ENCODE assay signal across 20 cellular contexts in the genomic region with DNA sequence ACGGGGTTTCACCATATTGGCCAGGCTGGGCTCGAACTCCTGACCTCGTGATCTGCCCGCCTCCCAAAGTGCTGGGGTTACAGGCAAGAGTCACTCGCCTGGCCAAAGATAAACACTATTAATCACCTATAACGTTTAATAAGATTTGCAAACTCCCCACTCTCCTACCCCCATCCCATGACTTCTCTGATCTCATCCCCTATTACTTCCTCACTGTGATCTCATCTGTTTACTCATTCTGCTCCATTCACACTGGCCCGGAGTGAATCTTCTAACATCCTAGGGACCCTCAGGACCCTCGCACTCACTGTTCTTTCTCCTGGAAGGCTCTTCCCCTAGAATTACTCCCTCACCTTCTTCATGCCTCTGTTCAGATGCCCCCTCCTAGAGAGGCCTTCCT.
DNase-seq lines count a peak whose midpoint lies in the region; ATAC-seq and TF ChIP-seq lines count a peak whose summit lies in the region.
"Had no signal": no experiment of that assay in that cellular context is flagged by ENCODE, and none has a peak within 500 bp of the region (broad histone marks: within the 10 kb centered on the region; RNA-seq: fewer than 3 reads in every experiment).

No MANE protein-coding gene starts in this region.

- H3K4me3 ChIP-seq in brain microvascular endothelial cell (ENCODE audit: low read depth, low read length) (no peak overlapping the region), Caco-2 (ENCODE audit: low read depth, low read length) (no peak overlapping the region)
- H3K4me3 ChIP-seq: SK-N-MC had no signal

- ATAC-seq in stimulated activated memory B cell treated with anti-CD40 and anti-IgM and Interleukin-4, amounts not matched to agents 10 μg/mL and 1 μg/mL and 100 μg/mL, for 72 hours, result no peak
- ATAC-seq in GM19324 (IDR thresholded peaks at IDR 0.05; ENCODE audit: low FRiP score, unreplicated experiment) (no peak), GM19395 (IDR thresholded peaks at IDR 0.05; ENCODE audit: unreplicated experiment) (no peak)
- ATAC-seq: HCT116 had no signal

- peak overlapping the region; percentile 94 for H3K27ac ChIP-seq in brain microvascular endothelial cell
- H3K27ac ChIP-seq: SK-N-MC had no signal

- TF ChIP-seq CTCF in brain microvascular endothelial cell (IDR thresholded peaks at IDR 0.05; ENCODE audit: low read depth, low read length, missing control alignments) (no peak), Caco-2 (IDR thresholded peaks at IDR 0.05; ENCODE audit: insufficient read depth in 1 of 2, low read depth in 1 of 2, low read length in 1 of 2, severe bottlenecking in 1 of 2, unreplicated experiment in 1 of 2) (no peak)

- POLR2A ChIA-PET in Caco-2 (lab: Charles Lee), result no interaction called here

- no peaks in the 10 kb centered on the region for H3K4me1 ChIP-seq in Caco-2

- no TSS peak for BruUV-seq in Caco-2 (replicated peaks; lab: Mats Ljungman, UMichigan)

- no peak overlapping the region for H3K4me3 Mint-ChIP-seq in stimulated activated memory B cell treated with anti-CD40 and anti-IgM and Interleukin-4, amounts not matched to agents 10 μg/mL and 1 μg/mL and 100 μg/mL, for 72 hours
- no peak overlapping the region for H3K4me3 Mint-ChIP-seq in Caco-2 (ENCODE audit: unreplicated experiment)
- H3K4me3 Mint-ChIP-seq: CD4-positive, alpha-beta T cell had no signal

- H3K27ac Mint-ChIP-seq in stimulated activated memory B cell treated with anti-CD40 and anti-IgM and Interleukin-4, amounts not matched to agents 10 μg/mL and 1 μg/mL and 100 μg/mL, for 72 hours, result no peak overlapping the region
- H3K27ac Mint-ChIP-seq in Caco-2 (ENCODE audit: unreplicated experiment), result no peak overlapping the region
- H3K27ac Mint-ChIP-seq: CD4-positive, alpha-beta T cell had no signal

- peak; percentile 27 for DNase-seq in EH (ENCODE audit: low read depth)
- peak; percentile 86 for DNase-seq in HT1080 (ENCODE audit: low read depth)
- DNase-seq in brain microvascular endothelial cell, result peak; percentile 43
- peak; percentile 38 for DNase-seq in kidney tubule cell (ENCODE audit: low spot score)
- no peak for DNase-seq in Caco-2
- DNase-seq: CD4-positive, alpha-beta T cell; DMS53; Karpas-422; MM.1S; NCI-H1092; NCI-H1436 treated with DMSO at 0.1 percent for 48 hours; NCI-H2029; NCI-H2171; NCI-H446 treated with DMSO at 0.1 percent for 48 hours; SHP77 had no signal

- in situ Hi-C loops in brain microvascular endothelial cell (cut with HindIII; ENCODE audit: low pct_ligation_motif_present, low sequenced_read_pairs), result no loop called here

- H3K36me3 ChIP-seq in brain microvascular endothelial cell (replicated peaks) (no peaks in the 10 kb centered on the region), Caco-2 (ENCODE audit: control insufficient read depth, insufficient read depth, low read length) (no peaks in the 10 kb centered on the region)

- H3K4me1 Mint-ChIP-seq in stimulated activated memory B cell treated with anti-CD40 and anti-IgM and Interleukin-4, amounts not matched to agents 10 μg/mL and 1 μg/mL and 100 μg/mL, for 72 hours, result peaks cover 27% of the 10 kb centered on the region
- H3K4me1 Mint-ChIP-seq in Caco-2 (ENCODE audit: low read depth, unreplicated experiment), result no peaks in the 10 kb centered on the region

- CTCF ChIA-PET in Caco-2 (lab: Charles Lee), result no interaction called here

- no peaks in the 10 kb centered on the region for H3K27me3 Mint-ChIP-seq in stimulated activated memory B cell treated with anti-CD40 and anti-IgM and Interleukin-4, amounts not matched to agents 10 μg/mL and 1 μg/mL and 100 μg/mL, for 72 hours
- peaks cover 8% of the 10 kb centered on the region for H3K27me3 Mint-ChIP-seq in Caco-2 (ENCODE audit: insufficient read depth, unreplicated experiment)

- intact Hi-C loops in Caco-2 (cut with micrococcal nuclease; ENCODE audit: unreplicated experiment), result no loop called here

- H3K9me3 Mint-ChIP-seq in stimulated activated memory B cell treated with anti-CD40 and anti-IgM and Interleukin-4, amounts not matched to agents 10 μg/mL and 1 μg/mL and 100 μg/mL, for 72 hours, result no peaks in the 10 kb centered on the region
- H3K9me3 Mint-ChIP-seq in Caco-2 (ENCODE audit: unreplicated experiment), result no peaks in the 10 kb centered on the region
- H3K9me3 Mint-ChIP-seq: CD4-positive, alpha-beta T cell had no signal

- H3K36me3 Mint-ChIP-seq in stimulated activated memory B cell treated with anti-CD40 and anti-IgM and Interleukin-4, amounts not matched to agents 10 μg/mL and 1 μg/mL and 100 μg/mL, for 72 hours, result peaks cover 49% of the 10 kb centered on the region
- H3K36me3 Mint-ChIP-seq in Caco-2 (ENCODE audit: insufficient read depth, unreplicated experiment), result no peaks in the 10 kb centered on the region

- H3K9me3 ChIP-seq in Caco-2, result no peaks in the 10 kb centered on the region

- H3K27me3 ChIP-seq in brain microvascular endothelial cell (replicated peaks) (no peaks in the 10 kb centered on the region), Caco-2 (replicated peaks; ENCODE audit: control insufficient read depth, insufficient read depth, low read length) (no peaks in the 10 kb centered on the region)

Comparison
In these comparisons a context has a peak if more than half of its experiments do, and no peak if none do; other contexts are left out.
1. DNase-seq: peak in EH (single experiment), HT1080 (single experiment), brain microvascular endothelial cell (single experiment) and kidney tubule cell (single experiment); none in Caco-2 (0 of 2).